Comparison of ENCODE assay signal across 2 cellular contexts in genomic region chr6:21840428-21840827, GRCh38.
TF ChIP-seq lines count a peak whose summit lies in the region.

No MANE protein-coding gene starts in this region.

TF ChIP-seq in HepG2, 621 proteins besides CTCF, POLR2A, EP300 and RAD21 (continued from another document):
- TF ChIP-seq THRA (CRISPR knock-in tag; IDR thresholded peaks at IDR 0.05; ENCODE audit: borderline replicate concordance) (no peak), E2F5 (CRISPR knock-in tag; conservative IDR thresholded peaks at IDR 0.05) (no peak), ISL2 (CRISPR knock-in tag; IDR thresholded peaks at IDR 0.05) (no peak)

TF ChIP-seq in SK-N-SH, 30 proteins besides CTCF, POLR2A, EP300 and RAD21 (continued from another document):
- TF ChIP-seq REST (IDR thresholded peaks at IDR 0.05; ENCODE audit: low read depth, low read length) (no peak), FOXJ3 (CRISPR knock-in tag; IDR thresholded peaks at IDR 0.05) (no peak), POLR2AphosphoS5 (IDR thresholded peaks at IDR 0.05; ENCODE audit: low read depth, low read length) (no peak), SIN3A (IDR thresholded peaks at IDR 0.05; ENCODE audit: borderline replicate concordance, low read depth, low read length) (no peak), GABPA (IDR thresholded peaks at IDR 0.05; ENCODE audit: low read depth) (peak; percentile 29; the same call in 1 of the 2 replicates), ELF1 (IDR thresholded peaks at IDR 0.05) (no peak; the same call in 1 of the 2 replicates), MXI1 (IDR thresholded peaks at IDR 0.05; ENCODE audit: low read depth, low read length) (no peak), TCF12 (IDR thresholded peaks at IDR 0.05) (no peak), CHD2 (IDR thresholded peaks at IDR 0.05; ENCODE audit: low read length, partially characterized antibody) (no peak), JUND (IDR thresholded peaks at IDR 0.05) (peak; percentile 35; the same call in 1 of the 2 replicates)
TF ChIP-seq in SK-N-SH: peak in this region for 3.
